In the genomic region with DNA sequence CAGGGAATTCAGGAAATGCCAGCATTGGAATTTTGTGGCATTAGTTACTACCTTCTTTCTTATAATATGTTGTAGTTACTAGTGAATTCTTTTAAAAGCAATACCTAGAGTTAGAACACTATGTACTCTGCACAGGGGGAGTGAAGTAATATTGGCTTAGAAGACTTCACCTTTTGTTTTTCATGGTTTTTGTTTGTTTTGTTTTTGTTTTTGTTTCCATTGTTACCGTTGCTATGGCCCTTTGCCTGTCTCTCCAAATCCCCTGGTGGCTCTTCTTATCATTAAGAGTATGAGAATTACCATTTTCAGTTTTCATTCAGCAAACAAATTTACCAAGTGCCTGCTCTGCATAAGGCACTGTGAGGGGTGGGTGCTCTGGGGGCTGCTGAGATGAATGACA, we compare ENCODE assay signal across 9 cellular contexts.
DNase-seq lines count a peak whose midpoint lies in the region; ATAC-seq and TF ChIP-seq lines count a peak whose summit lies in the region.
"Had no signal": no experiment of that assay in that cellular context is flagged by ENCODE, and none has a peak within 500 bp of the region (broad histone marks: within the 10 kb centered on the region; RNA-seq: fewer than 3 reads in every experiment).

No MANE protein-coding gene starts in this region.

- H3K27me3 ChIP-seq in body of pancreas (no peaks in the 10 kb centered on the region), mesendoderm (ENCODE audit: insufficient read depth, low read length, poor library complexity) (no peaks in the 10 kb centered on the region)

- no peak overlapping the region for H2BK5ac ChIP-seq in mesendoderm (ENCODE audit: low read length)

- DNase-seq in body of pancreas (no peak), mesendoderm (peak; percentile 95), HuH-7.5 (ENCODE audit: low spot score) (no peak), GM20000 (ENCODE audit: low spot score) (no peak)
- DNase-seq in stimulated activated CD4-positive, alpha-beta T cell treated with anti-CD3 and anti-CD28 coated beads, Interleukin-2, amount 100 ng/mL, for 24 hours: no peak

- TF ChIP-seq CTCF in body of pancreas (IDR thresholded peaks at IDR 0.05) (peak in 1 of 7 experiments; percentile 9), GM20000 (IDR thresholded peaks at IDR 0.05; ENCODE audit: extremely low read depth, missing control alignments) (no peak)

- TF ChIP-seq POLR2A in body of pancreas (IDR thresholded peaks at IDR 0.05) (no peak), GM18505 (IDR thresholded peaks at IDR 0.05; ENCODE audit: borderline replicate concordance, extremely low read depth, insufficient read depth, insufficient read length) (no peak)

- H3K27ac ChIP-seq in body of pancreas (no peak overlapping the region), mesendoderm (ENCODE audit: low read depth, low read length) (no peak overlapping the region)

- H3K4ac ChIP-seq in mesendoderm (ENCODE audit: low read depth, low read length): no peak overlapping the region

- no peak overlapping the region for H3K56ac ChIP-seq in mesendoderm (ENCODE audit: low read length)

- no peak overlapping the region for H3K18ac ChIP-seq in mesendoderm (ENCODE audit: low read length)

- no peak overlapping the region for H4K8ac ChIP-seq in mesendoderm (ENCODE audit: low read depth, low read length)

- no peak overlapping the region for H3K4me3 ChIP-seq in body of pancreas
- H3K4me3 ChIP-seq in mesendoderm (ENCODE audit: low read length): no peak overlapping the region
- H3K4me3 ChIP-seq: thoracic aorta had no signal

- H3K79me2 ChIP-seq in mesendoderm (ENCODE audit: control insufficient read depth, insufficient read depth, low read length): no peaks in the 10 kb centered on the region

- no peak overlapping the region for H2AK5ac ChIP-seq in mesendoderm (ENCODE audit: low read length)

- H3K36me3 ChIP-seq in body of pancreas (replicated peaks in 1 of 2; ENCODE audit: insufficient read depth in 1 of 2, low read depth in 2 of 2) (no peaks in the 10 kb centered on the region), mesendoderm (ENCODE audit: control insufficient read depth, insufficient read depth, low read length) (no peaks in the 10 kb centered on the region)
- H3K36me3 ChIP-seq: thoracic aorta had no signal

- H4K5ac ChIP-seq in mesendoderm (ENCODE audit: low read length): no peak overlapping the region

- no peaks in the 10 kb centered on the region for H3K9me3 ChIP-seq in body of pancreas
- H3K9me3 ChIP-seq: thoracic aorta had no signal

- no peaks in the 10 kb centered on the region for H3K4me1 ChIP-seq in body of pancreas
- peaks cover 22% of the 10 kb centered on the region for H3K4me1 ChIP-seq in mesendoderm (ENCODE audit: control insufficient read depth, low read depth, low read length)

- no peak overlapping the region for H3K9ac ChIP-seq in mesendoderm (ENCODE audit: low read length)

- H3K79me1 ChIP-seq in mesendoderm (ENCODE audit: low read length): peaks cover 1% of the 10 kb centered on the region

- H2BK120ac ChIP-seq in mesendoderm (ENCODE audit: low read depth, low read length): no peak overlapping the region

- H3K23ac ChIP-seq in mesendoderm (ENCODE audit: low read length): no peak overlapping the region

- no peak overlapping the region for H2BK15ac ChIP-seq in mesendoderm (replicated peaks; ENCODE audit: low read depth)

- WGBS in body of pancreas, 2 donors: 50 to 61% methylated on average over 1 of the region's 1 CpG
- WGBS in mesendoderm (ENCODE audit: extremely low coverage, insufficient coverage, low lambda C conversion rate): no CpG with 5 or more reads among the region's 1 CpG

- intact Hi-C loops in body of pancreas (cut with DNase I): no loop called here

- no peak overlapping the region for H3K4me2 ChIP-seq in mesendoderm (ENCODE audit: low read length)

- ATAC-seq in GM18511 (IDR thresholded peaks at IDR 0.05; ENCODE audit: unreplicated experiment) (peak; percentile 62), HG03432 (IDR thresholded peaks at IDR 0.05; ENCODE audit: unreplicated experiment) (peak; percentile 45), body of pancreas (peak; percentile 59), GM18505 (IDR thresholded peaks at IDR 0.05; ENCODE audit: unreplicated experiment) (no peak)
